In the genomic region with DNA sequence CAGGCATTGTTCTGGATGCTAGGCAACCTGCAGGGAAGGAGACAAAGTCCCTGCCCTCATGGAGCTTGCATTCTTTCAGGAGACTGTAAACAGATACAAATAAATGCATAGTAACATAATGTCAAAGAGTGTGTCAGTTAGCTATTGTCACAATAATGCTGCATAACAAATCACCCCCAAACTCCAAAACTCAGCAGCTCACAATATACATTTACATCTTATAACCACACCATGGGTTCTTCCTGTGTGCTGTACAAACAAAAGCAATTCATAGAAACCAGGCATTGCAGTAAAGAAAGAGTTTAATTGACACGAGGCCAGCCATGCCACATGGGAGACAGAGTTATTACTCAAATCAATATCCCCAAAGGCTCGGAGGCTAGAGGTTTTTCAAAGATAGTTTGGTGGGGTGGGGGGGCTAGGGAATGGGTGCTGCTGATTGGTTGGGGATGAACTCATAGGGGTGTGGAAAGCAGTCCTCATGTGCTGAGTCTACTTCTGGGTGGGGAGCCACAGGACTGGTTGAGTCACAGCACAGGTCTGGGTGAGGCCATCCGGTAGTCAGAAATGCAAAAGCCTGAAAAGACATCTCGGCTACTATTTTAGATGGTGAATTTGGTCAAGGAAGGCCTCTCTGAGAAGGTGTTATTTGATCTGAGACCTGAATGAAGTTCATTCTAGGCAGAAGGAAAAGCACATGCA, we compare ENCODE assay signal across 18 cellular contexts.
DNase-seq lines count a peak whose midpoint lies in the region; ATAC-seq, FAIRE-seq and TF ChIP-seq lines count a peak whose summit lies in the region.
"Had no signal": no experiment of that assay in that cellular context is flagged by ENCODE, and none has a peak within 500 bp of the region (broad histone marks: within the 10 kb centered on the region; RNA-seq: fewer than 3 reads in every experiment).

No MANE protein-coding gene starts in this region.

- intact Hi-C loops in activated CD8-positive, alpha-beta T cell treated with anti-CD3 and anti-CD28 coated beads for 36 hours (cut with micrococcal nuclease) = no loop called here
- intact Hi-C loops in K562 (cut with micrococcal nuclease) = no loop called here
- intact Hi-C loops in naive thymus-derived CD4-positive, alpha-beta T cell (cut with micrococcal nuclease) = no loop called here

- TF ChIP-seq EP300 in K562 (IDR thresholded peaks at IDR 0.05; ENCODE audit: low read length) = no peak

- in situ Hi-C loops in K562 (cut with MboI) = no loop called here

- peaks cover 44% of the 10 kb centered on the region for H3K4me1 Mint-ChIP-seq in activated CD8-positive, alpha-beta T cell treated with anti-CD3 and anti-CD28 coated beads, Interleukin-2, amount 10 ng/mL, durations not matched to agents 7 days and 5 days (ENCODE audit: low read depth)
- H3K4me1 Mint-ChIP-seq in activated CD8-positive, alpha-beta T cell treated with anti-CD3 and anti-CD28 coated beads for 36 hours (ENCODE audit: low read depth) = peaks cover 13% of the 10 kb centered on the region
- H3K4me1 Mint-ChIP-seq in CD8-positive, alpha-beta memory T cell = peaks cover 10 to 15% (median 12%) of the 10 kb centered on the region in 3 donors
- H3K4me1 Mint-ChIP-seq in naive thymus-derived CD4-positive, alpha-beta T cell = peaks cover 12 to 35% (median 25%) of the 10 kb centered on the region in 7 donors

- TF ChIP-seq POLR2A in K562 (conservative IDR thresholded peaks at IDR 0.05) = no peak

- no peak for DNase-seq in activated CD8-positive, alpha-beta T cell treated with anti-CD3 and anti-CD28 coated beads, Interleukin-2, amount 10 ng/mL, durations not matched to agents 7 days and 5 days
- DNase-seq in activated CD8-positive, alpha-beta T cell treated with anti-CD3 and anti-CD28 coated beads for 36 hours = no peak
- no peak for DNase-seq in CD8-positive, alpha-beta memory T cell
- DNase-seq in K562 (ENCODE audit: extremely low read depth in 1 of 4, low spot score in 3 of 4) (no peak), COR-L47 (lab: John Stamatoyannopoulos, UW) (no peak), kidney glomerular epithelial cell (lab: John Stamatoyannopoulos, UW) (no peak)
- DNase-seq in naive thymus-derived CD4-positive, alpha-beta T cell = no peak
- DNase-seq: activated B cell treated with CpG ODN at 0.5 μM for 24 hours; activated CD8-positive, alpha-beta memory T cell treated with anti-CD3 and anti-CD28 coated beads, Interleukin-2, amount 50 U/mL, for 4 hours; cortex of kidney; esophagus squamous epithelium; glutamatergic neuron; MG63; retina had no signal

- no peak overlapping the region for H3K4me3 Mint-ChIP-seq in activated CD8-positive, alpha-beta T cell treated with anti-CD3 and anti-CD28 coated beads, Interleukin-2, amount 10 ng/mL, durations not matched to agents 7 days and 5 days
- no peak overlapping the region for H3K4me3 Mint-ChIP-seq in activated CD8-positive, alpha-beta T cell treated with anti-CD3 and anti-CD28 coated beads for 36 hours
- peak overlapping the region in 4 of 7 donors; percentile 58 to 90 (median 72) for H3K4me3 Mint-ChIP-seq in CD8-positive, alpha-beta memory T cell
- peak overlapping the region; percentile 13 to 89 (median 84) for H3K4me3 Mint-ChIP-seq in naive thymus-derived CD4-positive, alpha-beta T cell
- H3K4me3 Mint-ChIP-seq: activated B cell treated with CpG ODN at 0.5 μM for 24 hours had no signal

- H3K27ac Mint-ChIP-seq in activated CD8-positive, alpha-beta T cell treated with anti-CD3 and anti-CD28 coated beads, Interleukin-2, amount 10 ng/mL, durations not matched to agents 7 days and 5 days = peak overlapping the region; percentile 92
- H3K27ac Mint-ChIP-seq in activated CD8-positive, alpha-beta T cell treated with anti-CD3 and anti-CD28 coated beads for 36 hours = no peak overlapping the region
- H3K27ac Mint-ChIP-seq in CD8-positive, alpha-beta memory T cell = peak overlapping the region in 3 of 8 donors; percentile 1 to 69 (median 29)
- H3K27ac Mint-ChIP-seq in naive thymus-derived CD4-positive, alpha-beta T cell = peak overlapping the region; percentile 72 to 93 (median 90)
- H3K27ac Mint-ChIP-seq: activated B cell treated with CpG ODN at 0.5 μM for 24 hours had no signal

- 23% methylated on average over 4 of the region's 4 CpGs for WGBS in K562 (ENCODE audit: insufficient coverage, low coverage, missing lambda C conversion rate)

- H3K36me3 ChIP-seq in CD8-positive, alpha-beta memory T cell (ENCODE audit: insufficient read depth, low read length) = no peaks in the 10 kb centered on the region
- H3K36me3 ChIP-seq in K562 (ENCODE audit: control insufficient read depth, insufficient read depth, low read length) = no peaks in the 10 kb centered on the region
- no peaks in the 10 kb centered on the region for H3K36me3 ChIP-seq in naive thymus-derived CD4-positive, alpha-beta T cell (ENCODE audit: control insufficient read depth in 2 of 3, insufficient read depth in 3 of 3, low read length in 3 of 3)
- H3K36me3 ChIP-seq: esophagus squamous epithelium, MG63, neutrophil, upper lobe of left lung had no signal

- no peaks in the 10 kb centered on the region for H3K9me1 ChIP-seq in K562 (ENCODE audit: control insufficient read depth, insufficient read depth, low read length)

- TF ChIP-seq RAD21 in K562 (CRISPR knock-in tag; conservative IDR thresholded peaks at IDR 0.05 in 1 of 2, IDR thresholded peaks at IDR 0.05 in 1 of 2) = no peak

- H3K27ac ChIP-seq in CD8-positive, alpha-beta memory T cell (ENCODE audit: low read depth, low read length) = no peak overlapping the region
- H3K27ac ChIP-seq in K562 (ENCODE audit: extremely low read depth, low read depth, low read length) = no peak overlapping the region
- H3K27ac ChIP-seq in naive thymus-derived CD4-positive, alpha-beta T cell (ENCODE audit: low read depth, low read length) = peak overlapping the region; percentile 56
- H3K27ac ChIP-seq: A549, neutrophil had no signal

- POLR2A ChIA-PET in activated CD8-positive, alpha-beta T cell treated with anti-CD3 and anti-CD28 coated beads, Interleukin-2, amount 10 ng/mL, durations not matched to agents 7 days and 5 days (lab: Charles Lee) = no interaction called here
- POLR2A ChIA-PET in activated CD8-positive, alpha-beta T cell treated with anti-CD3 and anti-CD28 coated beads for 36 hours (lab: Charles Lee) = no interaction called here
- POLR2A ChIA-PET in CD8-positive, alpha-beta memory T cell (lab: Charles Lee) = no interaction called here
- POLR2A ChIA-PET in K562 (lab: Yijun Ruan, JAX) = interaction anchor here (1.2 to 1.3 kb wide), 2 partner anchors 10 to 13 kb away, joined by 3 to 6 read pairs; no protein-coding TSS in a partner anchor
- POLR2A ChIA-PET in naive thymus-derived CD4-positive, alpha-beta T cell (lab: Charles Lee) = no interaction called here

- H3K9me3 Mint-ChIP-seq in activated CD8-positive, alpha-beta T cell treated with anti-CD3 and anti-CD28 coated beads, Interleukin-2, amount 10 ng/mL, durations not matched to agents 7 days and 5 days (ENCODE audit: insufficient read depth) = peaks cover 17% of the 10 kb centered on the region
- peaks cover 8% of the 10 kb centered on the region for H3K9me3 Mint-ChIP-seq in activated CD8-positive, alpha-beta T cell treated with anti-CD3 and anti-CD28 coated beads for 36 hours
- peaks cover 0 to 4% (median 3%) of the 10 kb centered on the region in 5 donors for H3K9me3 Mint-ChIP-seq in CD8-positive, alpha-beta memory T cell
- peaks cover 0 to 17% (median 7%) of the 10 kb centered on the region in 11 donors for H3K9me3 Mint-ChIP-seq in naive thymus-derived CD4-positive, alpha-beta T cell

- no peak overlapping the region for H3K9ac ChIP-seq in K562 (ENCODE audit: insufficient read depth in 1 of 2, low read depth in 2 of 2, low read length in 2 of 2)

- H3K4me2 ChIP-seq in K562 (ENCODE audit: insufficient read depth, low read length) = no peak overlapping the region
- H3K4me2 ChIP-seq: A549 had no signal

- H3K79me2 ChIP-seq in K562 (ENCODE audit: control insufficient read depth, insufficient read depth, low read length) = no peaks in the 10 kb centered on the region

- H3K27me3 ChIP-seq in CD8-positive, alpha-beta memory T cell (ENCODE audit: insufficient read depth, low read length, poor library complexity, severe bottlenecking) = no peaks in the 10 kb centered on the region
- H3K27me3 ChIP-seq in K562 (ENCODE audit: control insufficient read depth in 2 of 2, insufficient read depth in 2 of 2, low read length in 2 of 2) = no peaks in the 10 kb centered on the region; a peak in 1 of 5 replicates
- no peaks in the 10 kb centered on the region for H3K27me3 ChIP-seq in naive thymus-derived CD4-positive, alpha-beta T cell (ENCODE audit: control insufficient read depth in 2 of 2, insufficient read depth in 2 of 2, low read length in 2 of 2)
- H3K27me3 ChIP-seq: esophagus squamous epithelium, MG63, neutrophil, upper lobe of left lung had no signal

- H2AFZ ChIP-seq in K562 (ENCODE audit: low read depth, low read length) = no peak overlapping the region

- H3K9me3 ChIP-seq in CD8-positive, alpha-beta memory T cell (ENCODE audit: low read length) = no peaks in the 10 kb centered on the region
- H3K9me3 ChIP-seq in K562 (replicated peaks; ENCODE audit: control insufficient read depth, insufficient read depth, low read depth, low read length) = no peaks in the 10 kb centered on the region; the same call in 1 of the 2 replicates
- H3K9me3 ChIP-seq in naive thymus-derived CD4-positive, alpha-beta T cell (ENCODE audit: control insufficient read depth in 2 of 3, low read length in 3 of 3) = no peaks in the 10 kb centered on the region
- H3K9me3 ChIP-seq: esophagus squamous epithelium, neutrophil had no signal

- H3K36me3 Mint-ChIP-seq in activated CD8-positive, alpha-beta T cell treated with anti-CD3 and anti-CD28 coated beads, Interleukin-2, amount 10 ng/mL, durations not matched to agents 7 days and 5 days (ENCODE audit: low read depth) = peaks cover 19% of the 10 kb centered on the region
- no peaks in the 10 kb centered on the region for H3K36me3 Mint-ChIP-seq in activated CD8-positive, alpha-beta T cell treated with anti-CD3 and anti-CD28 coated beads for 36 hours (ENCODE audit: low read depth)
- H3K36me3 Mint-ChIP-seq in CD8-positive, alpha-beta memory T cell = peaks cover 0 to 3% (median 0%) of the 10 kb centered on the region in 3 donors
- H3K36me3 Mint-ChIP-seq in naive thymus-derived CD4-positive, alpha-beta T cell = peaks cover 0 to 14% (median 3%) of the 10 kb centered on the region in 5 donors

- no peaks in the 10 kb centered on the region for H3K27me3 Mint-ChIP-seq in activated CD8-positive, alpha-beta T cell treated with anti-CD3 and anti-CD28 coated beads, Interleukin-2, amount 10 ng/mL, durations not matched to agents 7 days and 5 days (ENCODE audit: low read depth)
- no peaks in the 10 kb centered on the region for H3K27me3 Mint-ChIP-seq in activated CD8-positive, alpha-beta T cell treated with anti-CD3 and anti-CD28 coated beads for 36 hours
- no peaks in the 10 kb centered on the region for H3K27me3 Mint-ChIP-seq in CD8-positive, alpha-beta memory T cell
- H3K27me3 Mint-ChIP-seq in naive thymus-derived CD4-positive, alpha-beta T cell = no peaks in the 10 kb centered on the region

- no peak for FAIRE-seq in K562 (lab: Jason Lieb, UNC)
- FAIRE-seq: A549 had no signal

- no peaks in the 10 kb centered on the region for H4K20me1 ChIP-seq in K562 (replicated peaks; ENCODE audit: control insufficient read depth, insufficient read depth, low read length)

- H3K4me1 ChIP-seq in CD8-positive, alpha-beta memory T cell (ENCODE audit: insufficient read depth, low read length) = peaks cover 14% of the 10 kb centered on the region
- no peaks in the 10 kb centered on the region for H3K4me1 ChIP-seq in K562 (replicated peaks in 1 of 2; ENCODE audit: control insufficient read depth in 2 of 2, insufficient read depth in 2 of 2, low read length in 2 of 2)
- H3K4me1 ChIP-seq in naive thymus-derived CD4-positive, alpha-beta T cell (ENCODE audit: control insufficient read depth in 2 of 2, insufficient read depth in 2 of 2, low read length in 2 of 2) = peaks cover 0 to 14% of the 10 kb centered on the region in 2 donors

- no peak overlapping the region for H3K4me3 ChIP-seq in CD8-positive, alpha-beta memory T cell (ENCODE audit: low read length)
- no peak overlapping the region for H3K4me3 ChIP-seq in K562
- H3K4me3 ChIP-seq in naive thymus-derived CD4-positive, alpha-beta T cell (ENCODE audit: low read length) = no peak overlapping the region
- H3K4me3 ChIP-seq: A549, esophagus squamous epithelium, MG63, upper lobe of left lung had no signal

- no TSS peak for BruUV-seq in K562 (replicated peaks; lab: Mats Ljungman, UMichigan)

- ATAC-seq in activated CD8-positive, alpha-beta T cell treated with anti-CD3 and anti-CD28 coated beads, Interleukin-2, amount 10 ng/mL, durations not matched to agents 7 days and 5 days = no peak
- no peak for ATAC-seq in activated CD8-positive, alpha-beta T cell treated with anti-CD3 and anti-CD28 coated beads for 36 hours
- ATAC-seq in K562 (no peak), GM21529 (IDR thresholded peaks at IDR 0.05; ENCODE audit: unreplicated experiment) (no peak)
- no peak for ATAC-seq in naive thymus-derived CD4-positive, alpha-beta T cell
- ATAC-seq: A549 had no signal

- TF ChIP-seq CTCF in activated CD8-positive, alpha-beta T cell treated with anti-CD3 and anti-CD28 coated beads for 36 hours (IDR thresholded peaks at IDR 0.05) = no peak
- TF ChIP-seq CTCF in K562 (IDR thresholded peaks at IDR 0.05 in 2 of 3, conservative IDR thresholded peaks at IDR 0.05 in 1 of 3; ENCODE audit: insufficient read depth in 2 of 3, low read depth in 1 of 3, low read length in 3 of 3) = no peak

- CTCF ChIA-PET in activated CD8-positive, alpha-beta T cell treated with anti-CD3 and anti-CD28 coated beads, Interleukin-2, amount 10 ng/mL, durations not matched to agents 7 days and 5 days (lab: Charles Lee) = no interaction called here
- CTCF ChIA-PET in activated CD8-positive, alpha-beta T cell treated with anti-CD3 and anti-CD28 coated beads for 36 hours (lab: Charles Lee) = interaction anchor here (1.5 kb wide), 1 partner anchor 81 kb away, joined by 3 read pairs; no protein-coding TSS in a partner anchor
- CTCF ChIA-PET in CD8-positive, alpha-beta memory T cell (lab: Charles Lee) = no interaction called here
- CTCF ChIA-PET in K562 (lab: Yijun Ruan, JAX; ENCODE audit: low intra/inter-chr PET ratio) = no interaction called here
- CTCF ChIA-PET in naive thymus-derived CD4-positive, alpha-beta T cell (lab: Charles Lee) = no interaction called here

Comparison
In these comparisons a context has a peak if more than half of its experiments do, and no peak if none do; other contexts are left out.
1. H3K4me3 Mint-ChIP-seq: peak in CD8-positive, alpha-beta memory T cell (4 of 7) and naive thymus-derived CD4-positive, alpha-beta T cell (10 of 10); none in activated CD8-positive, alpha-beta T cell treated with anti-CD3 and anti-CD28 coated beads, Interleukin-2, amount 10 ng/mL, durations not matched to agents 7 days and 5 days (single experiment) and activated CD8-positive, alpha-beta T cell treated with anti-CD3 and anti-CD28 coated beads for 36 hours (single experiment).